ENCODE assay signal across 22 cellular contexts in genomic region chr3:179591313-179591712, GRCh38.
"Had no signal": no experiment of that assay in that cellular context is flagged by ENCODE, and none has a peak within 500 bp of the region (broad histone marks: within the 10 kb centered on the region; RNA-seq: fewer than 3 reads in every experiment).

No MANE protein-coding gene starts in this region.

- H3K27ac Mint-ChIP-seq: natural killer cell; stimulated activated memory B cell treated with anti-CD40 and anti-IgM and Interleukin-4, amounts not matched to agents 10 μg/mL and 1 μg/mL and 100 μg/mL, for 72 hours; T-cell had no signal

- H3K36me3 ChIP-seq: uterus had no signal

- FAIRE-seq: astrocyte, endothelial cell of umbilical vein, kidney had no signal

- H3K27ac ChIP-seq: esophagus squamous epithelium, uterus had no signal

- H3K4me1 Mint-ChIP-seq: natural killer cell; stimulated activated memory B cell treated with anti-CD40 and anti-IgM and Interleukin-4, amounts not matched to agents 10 μg/mL and 1 μg/mL and 100 μg/mL, for 72 hours; T-cell had no signal

- H3K4me3 Mint-ChIP-seq: activated naive CD8-positive, alpha-beta T cell treated with anti-CD3 and anti-CD28 coated beads, Interleukin-2, amount 50 U/mL, for 24 hours; activated T-helper 1 cell treated with anti-CD3 and anti-CD28 coated beads, Interleukin-12 subunit alpha, Interleukin-12 subunit beta, Interleukin-2, Interleukin-4 antibody, amounts not matched to agents 30 ng/mL and 10 ng/mL and 1 ng/mL, durations not matched to agents 14 hours and 24 hours and 36 hours; natural killer cell; stimulated activated memory B cell treated with anti-CD40 and anti-IgM and Interleukin-4, amounts not matched to agents 10 μg/mL and 1 μg/mL and 100 μg/mL, for 72 hours; T-cell had no signal

- ATAC-seq: activated naive CD8-positive, alpha-beta T cell treated with anti-CD3 and anti-CD28 coated beads, Interleukin-2, amount 50 U/mL, for 24 hours; natural killer cell; stimulated activated memory B cell treated with anti-CD40 and anti-IgM and Interleukin-4, amounts not matched to agents 10 μg/mL and 1 μg/mL and 100 μg/mL, for 72 hours; T-cell had no signal

- H3K9me3 Mint-ChIP-seq: activated naive CD8-positive, alpha-beta T cell treated with anti-CD3 and anti-CD28 coated beads, Interleukin-2, amount 50 U/mL, for 24 hours; activated T-helper 1 cell treated with anti-CD3 and anti-CD28 coated beads, Interleukin-12 subunit alpha, Interleukin-12 subunit beta, Interleukin-2, Interleukin-4 antibody, amounts not matched to agents 30 ng/mL and 10 ng/mL and 1 ng/mL, durations not matched to agents 14 hours and 24 hours and 36 hours; natural killer cell; stimulated activated memory B cell treated with anti-CD40 and anti-IgM and Interleukin-4, amounts not matched to agents 10 μg/mL and 1 μg/mL and 100 μg/mL, for 72 hours; T-cell had no signal

- H3K4me3 ChIP-seq: esophagus squamous epithelium, uterus had no signal

- H3K9me3 ChIP-seq: esophagus squamous epithelium, uterus had no signal

- H3K27me3 Mint-ChIP-seq: activated naive CD8-positive, alpha-beta T cell treated with anti-CD3 and anti-CD28 coated beads, Interleukin-2, amount 50 U/mL, for 24 hours; stimulated activated memory B cell treated with anti-CD40 and anti-IgM and Interleukin-4, amounts not matched to agents 10 μg/mL and 1 μg/mL and 100 μg/mL, for 72 hours; T-cell had no signal

- DNase-seq: activated CD4-positive, alpha-beta T cell treated with anti-CD3 and anti-CD28 coated beads, Interleukin-2, amount 50 U/mL, for 48 hours; activated CD4-positive, CD25-positive, alpha-beta regulatory T cell treated with anti-CD3 and anti-CD28 coated beads, Interleukin-2, amount 50 U/mL, for 72 hours; activated naive CD4-positive, alpha-beta T cell; activated naive CD8-positive, alpha-beta T cell treated with anti-CD3 and anti-CD28 coated beads, Interleukin-2, amount 50 U/mL, for 24 hours; cortex of kidney; effector CD4-positive, alpha-beta T cell; esophagus squamous epithelium; foreskin fibroblast; hypothalamus; kidney; mesendoderm; natural killer cell; posterior cingulate gyrus; retina; stimulated activated CD4-positive, alpha-beta T cell treated with anti-CD3 and anti-CD28 coated beads, Interleukin-2, amount 100 ng/mL, for 48 hours; T-cell; T1000; uterus had no signal

- H3K27me3 ChIP-seq: esophagus squamous epithelium, uterus had no signal

- H3K4me1 ChIP-seq: esophagus squamous epithelium, uterus had no signal
